Comparison of ENCODE assay signal across 17 cellular contexts in the genomic region with DNA sequence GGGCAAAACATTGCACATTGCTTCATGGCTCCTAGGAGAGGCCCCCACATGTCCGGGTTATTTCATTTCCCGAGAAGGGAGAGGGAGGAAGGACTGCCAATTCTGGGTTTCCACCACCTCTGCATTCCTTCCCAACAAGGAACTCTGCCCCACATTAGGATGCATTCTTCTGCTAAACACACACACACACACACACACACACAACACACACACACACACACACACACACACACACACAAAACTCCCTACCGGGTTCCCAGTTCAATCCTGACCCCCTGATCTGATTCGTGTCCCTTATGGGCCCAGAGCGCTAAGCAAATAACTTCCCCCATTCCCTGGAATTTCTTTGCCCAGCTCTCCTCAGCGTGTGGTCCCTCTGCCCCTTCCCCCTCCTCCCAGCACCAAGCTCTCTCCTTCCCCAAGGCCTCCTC. TPM values are rescaled to one million over a fixed set of nuclear protein-coding genes. Genes with fewer than 3 reads are reported as not detected.
DNase-seq lines count a peak whose midpoint lies in the region; ATAC-seq and TF ChIP-seq lines count a peak whose summit lies in the region.
"Had no signal": no experiment of that assay in that cellular context is flagged by ENCODE, and none has a peak within 500 bp of the region (broad histone marks: within the 10 kb centered on the region; RNA-seq: fewer than 3 reads in every experiment).

No MANE protein-coding gene starts in this region.

- CTCF ChIA-PET in AG04449 (lab: Yijun Ruan, JAX), result interaction anchor here (1.4 kb wide), 1 partner anchor 61 kb away, joined by 3 read pairs; no protein-coding TSS in a partner anchor
- CTCF ChIA-PET in HEK293 (lab: Yijun Ruan, JAX), result interaction anchor here (0.6 kb wide), 1 partner anchor 282 kb away, joined by 3 read pairs; no protein-coding TSS in a partner anchor

- no peak for ATAC-seq in HG02885 (IDR thresholded peaks at IDR 0.05; ENCODE audit: poor library complexity, unreplicated experiment)

- no peaks in the 10 kb centered on the region for H3K4me1 ChIP-seq in HEK293 (ENCODE audit: control insufficient read depth, insufficient read depth, low read length)

- DNase-seq in AG04449 (ENCODE audit: low read depth, low spot score) (peak; percentile 56), dermis blood vessel endothelial cell (peak; percentile 71), iris pigment epithelial cell (ENCODE audit: low read depth) (peak; percentile 28), SHP77 (lab: John Stamatoyannopoulos, UW) (no peak), COLO668 (lab: John Stamatoyannopoulos, UW; ENCODE audit: unreplicated experiment) (no peak), OCI-M2 (lab: John Stamatoyannopoulos, UW; ENCODE audit: unreplicated experiment) (no peak)
- DNase-seq: AML-193; NCI-H1694; NCI-H774; stimulated activated CD4-positive, alpha-beta T cell treated with anti-CD3 and anti-CD28 coated beads, Interleukin-2, amount 100 ng/mL, for 24 hours had no signal

- H3K27ac ChIP-seq in HEK293 (ENCODE audit: extremely low read depth, low read depth, low read length), result no peak overlapping the region
- H3K27ac ChIP-seq: parathyroid adenoma had no signal

- no peaks in the 10 kb centered on the region for H3K36me3 ChIP-seq in HEK293 (ENCODE audit: control insufficient read depth in 2 of 2, insufficient read depth in 1 of 2, low read length in 2 of 2)

- POLR2A ChIA-PET in AG04449 (lab: Yijun Ruan, JAX), result no interaction called here
- POLR2A ChIA-PET in HEK293 (lab: Yijun Ruan, JAX), result no interaction called here

- H3K9me3 ChIP-seq in HEK293 (ENCODE audit: control insufficient read depth, insufficient read depth, low read depth, low read length), result no peaks in the 10 kb centered on the region

- TF ChIP-seq CTCF in AG04449 (IDR thresholded peaks at IDR 0.05; ENCODE audit: insufficient read depth, low read length, missing control alignments), result no peak
- TF ChIP-seq CTCF in HEK293 (tag by site-specific recombination; IDR thresholded peaks at IDR 0.05), result no peak

- H3K4me3 ChIP-seq in AG04449 (ENCODE audit: low read depth, low read length) (no peak overlapping the region), HEK293 (ENCODE audit: low read depth, low read length) (no peak overlapping the region)

TF ChIP-seq in HEK293, 187 proteins besides CTCF, POLR2A, EP300 and RAD21 (continues in another document):
- TF ChIP-seq ZNF670 (tag by site-specific recombination; IDR thresholded peaks at IDR 0.05; ENCODE audit: low read depth) (no peak), ZNF596 (tag by site-specific recombination; IDR thresholded peaks at IDR 0.05) (no peak), SP2 (tag by site-specific recombination; IDR thresholded peaks at IDR 0.05) (no peak), ZNF510 (tag by site-specific recombination; IDR thresholded peaks at IDR 0.05; ENCODE audit: insufficient replicate concordance) (no peak), KLF16 (tag by site-specific recombination; IDR thresholded peaks at IDR 0.05) (no peak), SP3 (tag by site-specific recombination; IDR thresholded peaks at IDR 0.05) (no peak), KLF8 (tag by site-specific recombination; IDR thresholded peaks at IDR 0.05) (no peak), GLIS2 (tag by site-specific recombination; IDR thresholded peaks at IDR 0.05) (no peak), ZNF138 (tag by site-specific recombination; IDR thresholded peaks at IDR 0.05; ENCODE audit: borderline replicate concordance) (no peak), WT1 (tag by site-specific recombination; IDR thresholded peaks at IDR 0.05) (no peak), ZFP41 (tag by site-specific recombination; IDR thresholded peaks at IDR 0.05; ENCODE audit: borderline replicate concordance) (no peak), OVOL3 (tag by site-specific recombination; IDR thresholded peaks at IDR 0.05) (no peak), IKZF3 (tag by site-specific recombination; IDR thresholded peaks at IDR 0.05) (no peak), ZFHX2 (tag by site-specific recombination; conservative IDR thresholded peaks at IDR 0.05) (no peak), ZNF221 (tag by site-specific recombination; IDR thresholded peaks at IDR 0.05; ENCODE audit: borderline replicate concordance) (no peak), GLIS1 (tag by site-specific recombination; IDR thresholded peaks at IDR 0.05) (peak; percentile 60)
- TF ChIP-seq, protein P1, sequence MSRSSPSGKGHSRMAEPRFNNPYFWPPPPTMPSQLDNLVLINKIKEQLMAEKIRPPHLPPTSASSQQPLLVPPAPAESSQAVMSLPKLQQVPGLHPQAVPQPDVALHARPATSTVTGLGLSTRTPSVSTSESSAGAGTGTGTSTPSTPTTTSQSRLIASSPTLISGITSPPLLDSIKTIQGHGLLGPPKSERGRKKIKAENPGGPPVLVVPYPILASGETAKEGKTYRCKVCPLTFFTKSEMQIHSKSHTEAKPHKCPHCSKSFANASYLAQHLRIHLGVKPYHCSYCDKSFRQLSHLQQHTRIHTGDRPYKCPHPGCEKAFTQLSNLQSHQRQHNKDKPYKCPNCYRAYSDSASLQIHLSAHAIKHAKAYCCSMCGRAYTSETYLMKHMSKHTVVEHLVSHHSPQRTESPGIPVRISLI (tag by site-specific recombination; IDR thresholded peaks at IDR 0.05), result no peak
- TF ChIP-seq, protein P2, sequence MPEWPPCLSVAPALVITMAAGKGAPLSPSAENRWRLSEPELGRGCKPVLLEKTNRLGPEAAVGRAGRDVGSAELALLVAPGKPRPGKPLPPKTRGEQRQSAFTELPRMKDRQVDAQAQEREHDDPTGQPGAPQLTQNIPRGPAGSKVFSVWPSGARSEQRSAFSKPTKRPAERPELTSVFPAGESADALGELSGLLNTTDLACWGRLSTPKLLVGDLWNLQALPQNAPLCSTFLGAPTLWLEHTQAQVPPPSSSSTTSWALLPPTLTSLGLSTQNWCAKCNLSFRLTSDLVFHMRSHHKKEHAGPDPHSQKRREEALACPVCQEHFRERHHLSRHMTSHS (tag by site-specific recombination; IDR thresholded peaks at IDR 0.05), result no peak
- TF ChIP-seq, protein P3, sequence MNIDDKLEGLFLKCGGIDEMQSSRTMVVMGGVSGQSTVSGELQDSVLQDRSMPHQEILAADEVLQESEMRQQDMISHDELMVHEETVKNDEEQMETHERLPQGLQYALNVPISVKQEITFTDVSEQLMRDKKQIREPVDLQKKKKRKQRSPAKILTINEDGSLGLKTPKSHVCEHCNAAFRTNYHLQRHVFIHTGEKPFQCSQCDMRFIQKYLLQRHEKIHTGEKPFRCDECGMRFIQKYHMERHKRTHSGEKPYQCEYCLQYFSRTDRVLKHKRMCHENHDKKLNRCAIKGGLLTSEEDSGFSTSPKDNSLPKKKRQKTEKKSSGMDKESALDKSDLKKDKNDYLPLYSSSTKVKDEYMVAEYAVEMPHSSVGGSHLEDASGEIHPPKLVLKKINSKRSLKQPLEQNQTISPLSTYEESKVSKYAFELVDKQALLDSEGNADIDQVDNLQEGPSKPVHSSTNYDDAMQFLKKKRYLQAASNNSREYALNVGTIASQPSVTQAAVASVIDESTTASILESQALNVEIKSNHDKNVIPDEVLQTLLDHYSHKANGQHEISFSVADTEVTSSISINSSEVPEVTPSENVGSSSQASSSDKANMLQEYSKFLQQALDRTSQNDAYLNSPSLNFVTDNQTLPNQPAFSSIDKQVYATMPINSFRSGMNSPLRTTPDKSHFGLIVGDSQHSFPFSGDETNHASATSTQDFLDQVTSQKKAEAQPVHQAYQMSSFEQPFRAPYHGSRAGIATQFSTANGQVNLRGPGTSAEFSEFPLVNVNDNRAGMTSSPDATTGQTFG (tag by site-specific recombination; IDR thresholded peaks at IDR 0.05; ENCODE audit: borderline replicate concordance), result no peak
- TF ChIP-seq, protein P4, sequence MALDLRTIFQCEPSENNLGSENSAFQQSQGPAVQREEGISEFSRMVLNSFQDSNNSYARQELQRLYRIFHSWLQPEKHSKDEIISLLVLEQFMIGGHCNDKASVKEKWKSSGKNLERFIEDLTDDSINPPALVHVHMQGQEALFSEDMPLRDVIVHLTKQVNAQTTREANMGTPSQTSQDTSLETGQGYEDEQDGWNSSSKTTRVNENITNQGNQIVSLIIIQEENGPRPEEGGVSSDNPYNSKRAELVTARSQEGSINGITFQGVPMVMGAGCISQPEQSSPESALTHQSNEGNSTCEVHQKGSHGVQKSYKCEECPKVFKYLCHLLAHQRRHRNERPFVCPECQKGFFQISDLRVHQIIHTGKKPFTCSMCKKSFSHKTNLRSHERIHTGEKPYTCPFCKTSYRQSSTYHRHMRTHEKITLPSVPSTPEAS (tag by site-specific recombination; IDR thresholded peaks at IDR 0.05), result peak; percentile 83
- TF ChIP-seq, protein P5, sequence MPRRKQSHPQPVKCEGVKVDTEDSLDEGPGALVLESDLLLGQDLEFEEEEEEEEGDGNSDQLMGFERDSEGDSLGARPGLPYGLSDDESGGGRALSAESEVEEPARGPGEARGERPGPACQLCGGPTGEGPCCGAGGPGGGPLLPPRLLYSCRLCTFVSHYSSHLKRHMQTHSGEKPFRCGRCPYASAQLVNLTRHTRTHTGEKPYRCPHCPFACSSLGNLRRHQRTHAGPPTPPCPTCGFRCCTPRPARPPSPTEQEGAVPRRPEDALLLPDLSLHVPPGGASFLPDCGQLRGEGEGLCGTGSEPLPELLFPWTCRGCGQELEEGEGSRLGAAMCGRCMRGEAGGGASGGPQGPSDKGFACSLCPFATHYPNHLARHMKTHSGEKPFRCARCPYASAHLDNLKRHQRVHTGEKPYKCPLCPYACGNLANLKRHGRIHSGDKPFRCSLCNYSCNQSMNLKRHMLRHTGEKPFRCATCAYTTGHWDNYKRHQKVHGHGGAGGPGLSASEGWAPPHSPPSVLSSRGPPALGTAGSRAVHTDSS (tag by site-specific recombination; IDR thresholded peaks at IDR 0.05), result no peak
- TF ChIP-seq, protein P6, sequence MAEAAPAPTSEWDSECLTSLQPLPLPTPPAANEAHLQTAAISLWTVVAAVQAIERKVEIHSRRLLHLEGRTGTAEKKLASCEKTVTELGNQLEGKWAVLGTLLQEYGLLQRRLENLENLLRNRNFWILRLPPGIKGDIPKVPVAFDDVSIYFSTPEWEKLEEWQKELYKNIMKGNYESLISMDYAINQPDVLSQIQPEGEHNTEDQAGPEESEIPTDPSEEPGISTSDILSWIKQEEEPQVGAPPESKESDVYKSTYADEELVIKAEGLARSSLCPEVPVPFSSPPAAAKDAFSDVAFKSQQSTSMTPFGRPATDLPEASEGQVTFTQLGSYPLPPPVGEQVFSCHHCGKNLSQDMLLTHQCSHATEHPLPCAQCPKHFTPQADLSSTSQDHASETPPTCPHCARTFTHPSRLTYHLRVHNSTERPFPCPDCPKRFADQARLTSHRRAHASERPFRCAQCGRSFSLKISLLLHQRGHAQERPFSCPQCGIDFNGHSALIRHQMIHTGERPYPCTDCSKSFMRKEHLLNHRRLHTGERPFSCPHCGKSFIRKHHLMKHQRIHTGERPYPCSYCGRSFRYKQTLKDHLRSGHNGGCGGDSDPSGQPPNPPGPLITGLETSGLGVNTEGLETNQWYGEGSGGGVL (tag by site-specific recombination; IDR thresholded peaks at IDR 0.05), result 0 out of 2 replicates have a peak, but pooled peaks have one; percentile 29

RNA-seq across cellular contexts. Expression of a gene that starts 1.9 kb away (rescaled TPM):
- not detected in 2 replicates for total RNA-seq in dermis blood vessel endothelial cell
- total RNA-seq: activated CD8-positive, alpha-beta memory T cell treated with anti-CD3 and anti-CD28 coated beads for 36 hours; Daoy; mesenteric fat pad; urinary bladder had no signal

RNA-seq across cellular contexts. Expression of a gene that starts 12.6 kb away (rescaled TPM):
- total RNA-seq in dermis blood vessel endothelial cell, result not detected in 2 replicates
- total RNA-seq: activated CD8-positive, alpha-beta memory T cell treated with anti-CD3 and anti-CD28 coated beads for 36 hours; Daoy; mesenteric fat pad; urinary bladder had no signal

Comparison
In these comparisons a context has a peak if more than half of its experiments do, and no peak if none do; other contexts are left out.
1. DNase-seq: peak in AG04449 (single experiment), dermis blood vessel endothelial cell (single experiment) and iris pigment epithelial cell (single experiment); none in SHP77 (0 of 2), COLO668 (single experiment) and OCI-M2 (single experiment).